Comparison of ENCODE assay signal across 1 cellular context in the genomic region with DNA sequence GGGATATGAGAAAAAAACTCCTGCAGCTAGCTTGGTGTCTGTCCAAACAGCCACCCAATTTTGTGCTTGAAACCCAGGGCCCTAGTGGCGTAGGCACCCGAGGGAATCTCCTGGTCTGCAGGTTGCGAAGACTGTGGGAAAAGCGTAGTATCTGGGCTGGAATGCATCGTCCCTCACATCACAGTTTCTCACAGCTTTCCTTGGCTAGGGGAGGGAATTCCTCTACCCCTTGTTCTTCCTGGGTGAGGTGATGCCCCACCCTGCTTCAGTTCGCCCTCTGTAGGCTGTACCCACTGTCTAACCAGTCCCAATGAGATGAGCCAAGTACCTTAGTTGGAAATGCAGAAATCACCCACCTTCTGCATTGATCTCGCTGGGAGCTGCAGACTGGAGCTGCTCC. TPM values are rescaled to one million over a fixed set of nuclear protein-coding genes. Genes with fewer than 3 reads are reported as not detected.
"Had no signal": no experiment of that assay in that cellular context is flagged by ENCODE, and none has a peak within 500 bp of the region (broad histone marks: within the 10 kb centered on the region; RNA-seq: fewer than 3 reads in every experiment).

No MANE protein-coding gene starts in this region.

RNA-seq across cellular contexts. Expression of a gene that starts 57.3 kb away (rescaled TPM):
- total RNA-seq: ascending aorta had no signal
